In the genomic region with DNA sequence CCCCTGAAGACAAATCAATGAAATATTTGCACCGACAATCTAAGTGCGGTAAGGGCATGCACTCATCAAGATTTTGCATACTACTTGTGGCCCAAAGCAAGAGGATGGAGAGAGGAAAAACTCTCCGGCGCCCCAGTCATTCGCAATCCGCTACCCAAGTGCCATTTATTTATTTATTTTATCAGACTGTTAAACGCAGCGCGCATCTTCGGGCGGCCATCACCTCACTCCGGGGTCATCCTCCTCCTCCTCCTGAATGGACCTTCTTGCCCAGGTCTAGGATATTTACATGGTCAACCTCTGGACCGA, we compare ENCODE assay signal across 9 cellular contexts. TPM values are rescaled to one million over a fixed set of nuclear protein-coding genes. Genes with fewer than 3 reads are reported as not detected.
DNase-seq lines count a peak whose midpoint lies in the region; TF ChIP-seq lines count a peak whose summit lies in the region.
"Had no signal": no experiment of that assay in that cellular context is flagged by ENCODE, and none has a peak within 500 bp of the region (broad histone marks: within the 10 kb centered on the region; RNA-seq: fewer than 3 reads in every experiment).

No MANE protein-coding gene starts in this region.

- DNase-seq in NCI-H524 (lab: John Stamatoyannopoulos, UW): peak; percentile 53 to 76
- no peak for DNase-seq in NCI-H524 treated with DMSO at 0.1 percent for 48 hours (lab: John Stamatoyannopoulos, UW)
- peak; percentile 34 for DNase-seq in astrocyte of the hippocampus (ENCODE audit: low read depth, low spot score)
- DNase-seq in left kidney (ENCODE audit: low read depth, low spot score): peak; percentile 60
- peak; percentile 21 to 52 for DNase-seq in tibial artery
- no peak for DNase-seq in DMS114 treated with DMSO at 0.1 percent for 48 hours (lab: John Stamatoyannopoulos, UW; ENCODE audit: unreplicated experiment)
- DNase-seq in germinal center (ENCODE audit: low spot score): no peak
- no peak for DNase-seq in dermis blood vessel endothelial cell

- intact Hi-C loops in tibial artery (cut with DNase I; ENCODE audit: low total_unique reads): no loop called here

- no peak for TF ChIP-seq CTCF in tibial artery (IDR thresholded peaks at IDR 0.05)

- H3K27ac ChIP-seq in tibial artery: peak overlapping the region; percentile 87 to 89

- no peaks in the 10 kb centered on the region for H3K36me3 ChIP-seq in tibial artery

- peaks cover 0 to 12% (median 0%) of the 10 kb centered on the region in 4 donors for H3K4me1 ChIP-seq in tibial artery

- peak overlapping the region; percentile 67 to 70 for H3K4me3 ChIP-seq in tibial artery

- no peaks in the 10 kb centered on the region for H3K27me3 ChIP-seq in tibial artery

- H3K9me3 ChIP-seq in tibial artery: no peaks in the 10 kb centered on the region

RNA-seq across cellular contexts. Expression of a gene that starts 1.2 kb away (rescaled TPM):
- total RNA-seq in dermis blood vessel endothelial cell: under 0.01 and 0.05 TPM in 2 replicates
- total RNA-seq: lung microvascular endothelial cell had no signal

Comparison
In these comparisons a context has a peak if more than half of its experiments do, and no peak if none do; other contexts are left out.
1. DNase-seq: peak in NCI-H524 (2 of 2), astrocyte of the hippocampus (single experiment), left kidney (single experiment) and tibial artery (2 of 2); none in NCI-H524 treated with DMSO at 0.1 percent for 48 hours (single experiment), DMS114 treated with DMSO at 0.1 percent for 48 hours (single experiment), germinal center (single experiment) and dermis blood vessel endothelial cell (single experiment).